In genomic region chr2:192196451-192197194, GRCh38 we compare ENCODE assay signal across 8 cellular contexts. TPM values are rescaled to one million over a fixed set of nuclear protein-coding genes. Genes with fewer than 3 reads are reported as not detected.
DNase-seq lines count a peak whose midpoint lies in the region; ATAC-seq and TF ChIP-seq lines count a peak whose summit lies in the region.

No MANE protein-coding gene starts in this region.

- peaks cover 53% of the 10 kb centered on the region for H3K27me3 Mint-ChIP-seq in activated naive CD4-positive, alpha-beta T cell treated with anti-CD3 and anti-CD28 coated beads, Interleukin-2, amount 50 U/mL, for 24 hours
- H3K27me3 Mint-ChIP-seq in activated naive CD4-positive, alpha-beta T cell treated with anti-CD3 and anti-CD28 coated beads, Interleukin-2, amount 10 ng/mL, durations not matched to agents 7 days and 5 days: peaks cover 51% of the 10 kb centered on the region
- H3K27me3 Mint-ChIP-seq in activated CD4-positive, alpha-beta memory T cell treated with anti-CD3 and anti-CD28 coated beads for 36 hours: peaks cover 56% of the 10 kb centered on the region

- POLR2A ChIA-PET in activated CD4-positive, alpha-beta memory T cell treated with anti-CD3 and anti-CD28 coated beads for 36 hours (lab: Charles Lee): no interaction called here

- peak overlapping the region; percentile 82 for H3K4me3 ChIP-seq in iPS-20b (ENCODE audit: low read length)
- H3K4me3 ChIP-seq in thoracic aorta: peak overlapping the region; percentile 65

- no peaks in the 10 kb centered on the region for H3K36me3 ChIP-seq in iPS-20b (ENCODE audit: insufficient read depth, low read depth, low read length)
- H3K36me3 ChIP-seq in thoracic aorta: no peaks in the 10 kb centered on the region

- no peak overlapping the region for H3K27ac Mint-ChIP-seq in activated naive CD4-positive, alpha-beta T cell treated with anti-CD3 and anti-CD28 coated beads, Interleukin-2, amount 50 U/mL, for 24 hours
- no peak overlapping the region for H3K27ac Mint-ChIP-seq in activated naive CD4-positive, alpha-beta T cell treated with anti-CD3 and anti-CD28 coated beads, Interleukin-2, amount 10 ng/mL, durations not matched to agents 7 days and 5 days
- H3K27ac Mint-ChIP-seq in activated CD4-positive, alpha-beta memory T cell treated with anti-CD3 and anti-CD28 coated beads for 36 hours: no peak overlapping the region

- H3K9me3 ChIP-seq in iPS-20b (ENCODE audit: insufficient read depth, low read depth, low read length) (no peaks in the 10 kb centered on the region), thoracic aorta (no peaks in the 10 kb centered on the region)

- no peak for TF ChIP-seq CTCF in thoracic aorta (IDR thresholded peaks at IDR 0.05)

- H3K4me1 ChIP-seq in iPS-20b (ENCODE audit: insufficient read depth, low read length): peaks cover 4% of the 10 kb centered on the region; the same call in 1 of the 2 replicates
- peaks cover 27 to 31% of the 10 kb centered on the region in 2 donors for H3K4me1 ChIP-seq in thoracic aorta (ENCODE audit: control insufficient read depth in 1 of 2, low read depth in 2 of 2)

- peaks cover 65% of the 10 kb centered on the region for H3K27me3 ChIP-seq in iPS-20b (ENCODE audit: insufficient read depth, low read length)
- H3K27me3 ChIP-seq in thoracic aorta (replicated peaks; ENCODE audit: insufficient read depth): peaks cover 8% of the 10 kb centered on the region

- no peaks in the 10 kb centered on the region for H3K9me3 Mint-ChIP-seq in activated naive CD4-positive, alpha-beta T cell treated with anti-CD3 and anti-CD28 coated beads, Interleukin-2, amount 50 U/mL, for 24 hours
- no peaks in the 10 kb centered on the region for H3K9me3 Mint-ChIP-seq in activated naive CD4-positive, alpha-beta T cell treated with anti-CD3 and anti-CD28 coated beads, Interleukin-2, amount 10 ng/mL, durations not matched to agents 7 days and 5 days
- H3K9me3 Mint-ChIP-seq in activated CD4-positive, alpha-beta memory T cell treated with anti-CD3 and anti-CD28 coated beads for 36 hours: no peaks in the 10 kb centered on the region

- H3K4me3 Mint-ChIP-seq in activated naive CD4-positive, alpha-beta T cell treated with anti-CD3 and anti-CD28 coated beads, Interleukin-2, amount 50 U/mL, for 24 hours: peak overlapping the region; percentile 81
- H3K4me3 Mint-ChIP-seq in activated naive CD4-positive, alpha-beta T cell treated with anti-CD3 and anti-CD28 coated beads, Interleukin-2, amount 10 ng/mL, durations not matched to agents 7 days and 5 days: no peak overlapping the region
- H3K4me3 Mint-ChIP-seq in activated CD4-positive, alpha-beta memory T cell treated with anti-CD3 and anti-CD28 coated beads for 36 hours: peak overlapping the region; percentile 72

- no peak overlapping the region; the same call in 1 of the 2 replicates for H3K9ac ChIP-seq in iPS-20b (ENCODE audit: low read depth, low read length)

- intact Hi-C loops in activated CD4-positive, alpha-beta memory T cell treated with anti-CD3 and anti-CD28 coated beads for 36 hours (cut with micrococcal nuclease): no loop called here

- CTCF ChIA-PET in activated naive CD4-positive, alpha-beta T cell treated with anti-CD3 and anti-CD28 coated beads, Interleukin-2, amount 10 ng/mL, durations not matched to agents 7 days and 5 days (lab: Charles Lee): no interaction called here
- CTCF ChIA-PET in activated CD4-positive, alpha-beta memory T cell treated with anti-CD3 and anti-CD28 coated beads for 36 hours (lab: Charles Lee): interaction anchor here (2.4 kb wide), 1 partner anchor 10 kb away, joined by 5 read pairs; no protein-coding TSS in a partner anchor

- H3K4me1 Mint-ChIP-seq in activated naive CD4-positive, alpha-beta T cell treated with anti-CD3 and anti-CD28 coated beads, Interleukin-2, amount 50 U/mL, for 24 hours: peaks cover 26% of the 10 kb centered on the region
- peaks cover 29% of the 10 kb centered on the region for H3K4me1 Mint-ChIP-seq in activated naive CD4-positive, alpha-beta T cell treated with anti-CD3 and anti-CD28 coated beads, Interleukin-2, amount 10 ng/mL, durations not matched to agents 7 days and 5 days
- H3K4me1 Mint-ChIP-seq in activated CD4-positive, alpha-beta memory T cell treated with anti-CD3 and anti-CD28 coated beads for 36 hours (ENCODE audit: low read depth): peaks cover 26% of the 10 kb centered on the region

- ATAC-seq in thoracic aorta (ENCODE audit: insufficient number of reproducible peaks, low FRiP score, low read depth): no peak
- no peak for ATAC-seq in GM21423 (IDR thresholded peaks at IDR 0.05; ENCODE audit: unreplicated experiment)

- H3K27ac ChIP-seq in iPS-20b (ENCODE audit: low read length) (no peak overlapping the region), thoracic aorta (no peak overlapping the region)

- H3K36me3 Mint-ChIP-seq in activated naive CD4-positive, alpha-beta T cell treated with anti-CD3 and anti-CD28 coated beads, Interleukin-2, amount 50 U/mL, for 24 hours: peaks cover 1% of the 10 kb centered on the region
- no peaks in the 10 kb centered on the region for H3K36me3 Mint-ChIP-seq in activated naive CD4-positive, alpha-beta T cell treated with anti-CD3 and anti-CD28 coated beads, Interleukin-2, amount 10 ng/mL, durations not matched to agents 7 days and 5 days
- no peaks in the 10 kb centered on the region for H3K36me3 Mint-ChIP-seq in activated CD4-positive, alpha-beta memory T cell treated with anti-CD3 and anti-CD28 coated beads for 36 hours

- no peak for DNase-seq in activated naive CD4-positive, alpha-beta T cell treated with anti-CD3 and anti-CD28 coated beads, Interleukin-2, amount 10 ng/mL, durations not matched to agents 7 days and 5 days
- DNase-seq in activated CD4-positive, alpha-beta memory T cell treated with anti-CD3 and anti-CD28 coated beads for 36 hours: no peak
- no peak for DNase-seq in thoracic aorta (ENCODE audit: low spot score)
- no peak for DNase-seq in stimulated activated CD8-positive, alpha-beta memory T cell treated with anti-CD3 and anti-CD28 coated beads, Interleukin-4, amount 100 ng/mL, for 48 hours
- no peak for DNase-seq in stimulated activated CD4-positive, alpha-beta T cell treated with anti-CD3 and anti-CD28 coated beads, Interleukin-4, amount 100 ng/mL, for 4 hours

RNA-seq across cellular contexts. Expression of gene TMEFF2, which starts 1.9 kb away (rescaled TPM):
- not detected for total RNA-seq in activated CD4-positive, alpha-beta memory T cell treated with anti-CD3 and anti-CD28 coated beads for 36 hours
- under 1 TPM in 1 of 2 donors, not detected in 1; 0.21 TPM for total RNA-seq in thoracic aorta
